Comparison of ENCODE assay signal across 8 cellular contexts in genomic region chr10:34638405-34639054, GRCh38.
DNase-seq lines count a peak whose midpoint lies in the region; FAIRE-seq and TF ChIP-seq lines count a peak whose summit lies in the region.

No MANE protein-coding gene starts in this region.

- no peak overlapping the region for H3K4me3 Mint-ChIP-seq in type B pancreatic cell

- H3K4me1 ChIP-seq in ovary (ENCODE audit: insufficient read depth) = peaks cover 2% of the 10 kb centered on the region

- no peak for TF ChIP-seq EP300 in ovary (IDR thresholded peaks at IDR 0.05)

- WGBS in ovary, 3 donors = 22 to 27% (median 24%) methylated on average over 4 of the region's 4 CpGs

- peaks cover 4% of the 10 kb centered on the region for H3K9me3 Mint-ChIP-seq in type B pancreatic cell

- H3K27me3 Mint-ChIP-seq in type B pancreatic cell = no peaks in the 10 kb centered on the region

- TF ChIP-seq CTCF in AG04450 (IDR thresholded peaks at IDR 0.05; ENCODE audit: low read depth, low read length) (peak; percentile 87), RWPE1 (conservative IDR thresholded peaks at IDR 0.05; ENCODE audit: low read depth) (peak; percentile 90), ovary (IDR thresholded peaks at IDR 0.05) (peak; percentile 80 to 93 (median 90)), type B pancreatic cell (conservative IDR thresholded peaks at IDR 0.05) (peak; percentile 97)

- CTCF ChIA-PET in AG04450 (lab: Charles Lee) = interaction anchor here (0.5 to 2.6 kb wide), 61 partner anchors 9 to 1630 kb away, joined by 3 to 14 read pairs (median 4); no protein-coding TSS in a partner anchor
- CTCF ChIA-PET in RWPE1 (lab: Yijun Ruan, JAX) = interaction anchor here (0.5 to 1.8 kb wide), 25 partner anchors 9 to 1409 kb away, joined by 3 to 7 read pairs (median 3); no protein-coding TSS in a partner anchor

- peak; percentile 87 for FAIRE-seq in GM18507 (lab: Jason Lieb, UNC)

- H3K4me3 ChIP-seq in AG04450 (ENCODE audit: low read depth, low read length) (no peak overlapping the region), ovary (no peak overlapping the region)

- peaks cover 51% of the 10 kb centered on the region for H3K4me1 Mint-ChIP-seq in type B pancreatic cell (ENCODE audit: unreplicated experiment)

- H3K27ac ChIP-seq in AG04450 (ENCODE audit: low read depth, low read length) = no peak overlapping the region
- no peak overlapping the region for H3K27ac ChIP-seq in RWPE1
- no peak overlapping the region for H3K27ac ChIP-seq in ovary

- peak overlapping the region; percentile 39 for H3K27ac Mint-ChIP-seq in type B pancreatic cell

- DNase-seq in AG04450 (ENCODE audit: low read depth, low spot score) = peak; percentile 78
- DNase-seq in GM18507 (ENCODE audit: extremely low spot score, insufficient read length, low read depth) = peak; percentile 32
- DNase-seq in HuH-7 (ENCODE audit: low spot score) = peak; percentile 69
- peak; percentile 46 for DNase-seq in RWPE1 (ENCODE audit: low spot score)
- peak; percentile 45 for DNase-seq in activated T-helper 9 cell treated with anti-CD3 and anti-CD28 coated beads, Interleukin-2, amount 50 U/mL, for 16 hours (ENCODE audit: low read depth)
- DNase-seq in foreskin melanocyte = peak; percentile 64
- peak; percentile 84 to 95 (median 86) for DNase-seq in ovary
- peak; percentile 83 for DNase-seq in type B pancreatic cell (ENCODE audit: extremely low spot score, unreplicated experiment)

- intact Hi-C loops in ovary (cut with DNase I) = loop anchor here in 3 of 4 donors (5.0 to 10.0 kb wide), 3 partner anchors 1306 to 1444 kb away; partner anchors contain the start of gene NRP1 (in 2 of the 3)

- H3K9me3 ChIP-seq in AG04450 (ENCODE audit: control insufficient read depth, insufficient read depth, low read length) = no peaks in the 10 kb centered on the region
- no peaks in the 10 kb centered on the region for H3K9me3 ChIP-seq in ovary

- H3K36me3 Mint-ChIP-seq in type B pancreatic cell = peaks cover 9% of the 10 kb centered on the region

- H3K27me3 ChIP-seq in AG04450 (ENCODE audit: control insufficient read depth, insufficient read depth, low read length) (no peaks in the 10 kb centered on the region), ovary (no peaks in the 10 kb centered on the region)

- no peak for TF ChIP-seq POLR2A in ovary (IDR thresholded peaks at IDR 0.05)

- POLR2A ChIA-PET in AG04450 (lab: Yijun Ruan, JAX) = interaction anchor here (0.7 kb wide), 1 partner anchor 116 kb away, joined by 3 read pairs; no protein-coding TSS in a partner anchor
- POLR2A ChIA-PET in RWPE1 (lab: Yijun Ruan, JAX; ENCODE audit: low non-redundant PET) = no interaction called here

- H3K36me3 ChIP-seq in ovary = no peaks in the 10 kb centered on the region

Comparison
In these comparisons a context has a peak if more than half of its experiments do, and no peak if none do; other contexts are left out.
1. DNase-seq: peak in every context shown above with its lines; median percentile 86 in ovary; 83 in type B pancreatic cell; 78 in AG04450; 69 in HuH-7; 64 in foreskin melanocyte; 46 in RWPE1; 45 in activated T-helper 9 cell treated with anti-CD3 and anti-CD28 coated beads, Interleukin-2, amount 50 U/mL, for 16 hours; 32 in GM18507.